Comparison of ENCODE assay signal across 11 cellular contexts in the genomic region with DNA sequence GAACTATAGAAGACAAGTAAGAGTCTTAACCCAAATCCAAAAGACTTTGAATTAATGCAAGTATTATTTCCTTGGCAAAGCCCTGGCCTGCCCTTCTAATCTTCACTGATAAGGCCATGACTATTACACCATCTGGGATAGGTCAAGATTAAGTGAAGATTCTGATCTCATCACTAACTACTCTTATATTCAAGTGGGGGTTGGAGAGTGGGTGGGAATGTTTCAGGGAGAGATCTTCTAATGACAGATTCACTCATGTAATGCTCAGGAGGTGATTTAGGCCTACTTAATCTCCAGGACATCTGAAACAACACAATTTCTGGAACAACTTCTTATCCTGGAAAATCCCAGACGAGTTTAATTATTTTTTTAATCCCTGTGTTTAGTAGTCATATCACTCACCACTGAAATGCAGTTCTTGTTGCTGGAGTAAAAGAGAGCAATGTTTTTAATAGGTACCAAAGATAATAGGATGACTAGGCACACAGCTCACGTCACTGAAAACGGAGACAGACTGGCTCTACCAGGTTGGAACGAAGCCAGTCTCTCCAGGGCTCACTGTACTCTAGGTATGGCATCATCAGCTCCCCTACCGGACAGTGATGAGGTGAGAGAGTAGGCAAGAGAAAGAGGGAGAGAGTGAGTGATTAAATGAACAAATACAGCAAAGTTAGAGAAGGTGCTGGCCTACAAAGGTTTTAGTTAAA.
A peak's percentile ranks its signal among the peaks of the same experiment; 100 is the strongest.
DNase-seq lines count a peak whose midpoint lies in the region; ATAC-seq and TF ChIP-seq lines count a peak whose summit lies in the region.
"Had no signal": no experiment of that assay in that cellular context is flagged by ENCODE, and none has a peak within 500 bp of the region (broad histone marks: within the 10 kb centered on the region; RNA-seq: fewer than 3 reads in every experiment).

No MANE protein-coding gene starts in this region.

- ATAC-seq in psoas muscle, result peak in 3 of 4 donors; percentile 74 to 76 (median 75)
- no peak for ATAC-seq in HG03457 (IDR thresholded peaks at IDR 0.05; ENCODE audit: unreplicated experiment)
- ATAC-seq: mucosa of descending colon had no signal

- DNase-seq in EL (peak; percentile 64), NCI-H2227 treated with DMSO at 0.1 percent for 48 hours (lab: John Stamatoyannopoulos, UW) (peak; percentile 86), brain pericyte (ENCODE audit: low read depth, low spot score) (peak; percentile 31), psoas muscle (no peak), cortex of kidney (lab: John Stamatoyannopoulos, UW) (no peak), GDM1 (lab: John Stamatoyannopoulos, UW) (no peak)
- DNase-seq in CD8-positive, alpha-beta memory T cell, result no peak
- DNase-seq: GOT3, mucosa of descending colon, upper lobe of left lung had no signal

- TF ChIP-seq CTCF in psoas muscle (IDR thresholded peaks at IDR 0.05), result no peak

- H3K4me3 Mint-ChIP-seq in CD8-positive, alpha-beta memory T cell, result no peak overlapping the region

- H3K27me3 Mint-ChIP-seq in CD8-positive, alpha-beta memory T cell, result no peaks in the 10 kb centered on the region

- no peak overlapping the region for H3K4me3 ChIP-seq in psoas muscle
- H3K4me3 ChIP-seq in CD8-positive, alpha-beta memory T cell (ENCODE audit: low read length), result no peak overlapping the region
- H3K4me3 ChIP-seq: mucosa of descending colon, upper lobe of left lung had no signal

- H3K27ac ChIP-seq in psoas muscle, result no peak overlapping the region
- H3K27ac ChIP-seq in CD8-positive, alpha-beta memory T cell (ENCODE audit: low read depth, low read length), result no peak overlapping the region
- H3K27ac ChIP-seq: upper lobe of left lung had no signal

- no peaks in the 10 kb centered on the region for H3K27me3 ChIP-seq in psoas muscle (ENCODE audit: insufficient read depth in 3 of 3, low read length in 2 of 3)
- H3K27me3 ChIP-seq in CD8-positive, alpha-beta memory T cell (ENCODE audit: insufficient read depth, low read length, poor library complexity, severe bottlenecking), result no peaks in the 10 kb centered on the region
- H3K27me3 ChIP-seq: upper lobe of left lung had no signal

- WGBS in psoas muscle, 3 donors, result 45 to 60% (median 51%) methylated on average over 5 of the region's 5 CpGs

- CTCF ChIA-PET in CD8-positive, alpha-beta memory T cell (lab: Charles Lee), result no interaction called here

- intact Hi-C loops in psoas muscle (cut with DNase I), result no loop called here

- peaks cover 0 to 7% (median 3%) of the 10 kb centered on the region in 5 donors for H3K9me3 Mint-ChIP-seq in CD8-positive, alpha-beta memory T cell

- H3K36me3 Mint-ChIP-seq in CD8-positive, alpha-beta memory T cell, result no peaks in the 10 kb centered on the region

- no peaks in the 10 kb centered on the region for H3K36me3 ChIP-seq in psoas muscle (ENCODE audit: insufficient read depth in 1 of 2, low read depth in 1 of 2)
- no peaks in the 10 kb centered on the region for H3K36me3 ChIP-seq in CD8-positive, alpha-beta memory T cell (ENCODE audit: insufficient read depth, low read length)
- H3K36me3 ChIP-seq: upper lobe of left lung had no signal

- H3K4me1 Mint-ChIP-seq in CD8-positive, alpha-beta memory T cell, result no peaks in the 10 kb centered on the region

- no peaks in the 10 kb centered on the region for H3K9me3 ChIP-seq in psoas muscle
- H3K9me3 ChIP-seq in CD8-positive, alpha-beta memory T cell (ENCODE audit: low read length), result no peaks in the 10 kb centered on the region
- H3K9me3 ChIP-seq: mucosa of descending colon, upper lobe of left lung had no signal

- H3K27ac Mint-ChIP-seq in CD8-positive, alpha-beta memory T cell, result no peak overlapping the region

- H3K4me1 ChIP-seq in psoas muscle, result no peaks in the 10 kb centered on the region
- no peaks in the 10 kb centered on the region for H3K4me1 ChIP-seq in CD8-positive, alpha-beta memory T cell (ENCODE audit: insufficient read depth, low read length)

- POLR2A ChIA-PET in CD8-positive, alpha-beta memory T cell (lab: Charles Lee), result no interaction called here

Comparison
In these comparisons a context has a peak if more than half of its experiments do, and no peak if none do; other contexts are left out.
1. DNase-seq: peak in EL (single experiment), NCI-H2227 treated with DMSO at 0.1 percent for 48 hours (single experiment) and brain pericyte (single experiment); none in psoas muscle (0 of 2), cortex of kidney (single experiment), CD8-positive, alpha-beta memory T cell (0 of 5) and GDM1 (single experiment).